ENCODE assay signal across 27 cellular contexts in genomic region chr2:160615706-160616105, GRCh38.
"Had no signal": no experiment of that assay in that cellular context is flagged by ENCODE, and none has a peak within 500 bp of the region (broad histone marks: within the 10 kb centered on the region; RNA-seq: fewer than 3 reads in every experiment).

No MANE protein-coding gene starts in this region.

- H2AFZ ChIP-seq: neural progenitor cell had no signal

- H3K36me3 Mint-ChIP-seq: naive B cell, type B pancreatic cell had no signal

- H3K4me3 ChIP-seq: left ventricle myocardium inferior, lung, neural progenitor cell, ovary, prostate gland, tibial nerve, uterus had no signal

- H3K4me1 ChIP-seq: neural progenitor cell, prostate gland, tibial nerve, uterus had no signal

- DNase-seq: islet precursor cell; left ventricle myocardium inferior; mesendoderm; naive B cell; natural killer cell; nephron progenitor cell; ovary; retina; right cardiac atrium; small intestine; stimulated activated CD4-positive, alpha-beta T cell treated with anti-CD3 and anti-CD28 coated beads, Interleukin-1b, Interleukin-23, amount 100 ng/mL, for 48 hours; stimulated activated CD4-positive, alpha-beta T cell treated with anti-CD3 and anti-CD28 coated beads, Interleukin-2, amount 100 ng/mL, for 48 hours; stimulated activated CD4-positive, alpha-beta T cell treated with anti-CD3 and anti-CD28 coated beads, Interleukin-4, amount 100 ng/mL, for 4 hours; stimulated activated CD8-positive, alpha-beta memory T cell treated with anti-CD3 and anti-CD28 coated beads, Interleukin-4, amount 100 ng/mL, for 48 hours; stimulated activated naive CD4-positive, alpha-beta T cell treated with Interleukin-2 at 50 U/mL for 16 hours; stimulated activated naive CD8-positive, alpha-beta T cell treated with anti-CD3 and anti-CD28 coated beads, Interleukin-15, amount 100 ng/mL, for 72 hours; substantia nigra; uterus had no signal

- ATAC-seq: natural killer cell; right cardiac atrium; sciatic nerve; stimulated activated memory B cell treated with anti-CD40 and anti-IgM and Interleukin-4, amounts not matched to agents 10 μg/mL and 1 μg/mL and 100 μg/mL, for 72 hours; stimulated activated naive CD8-positive, alpha-beta T cell treated with anti-CD3 and anti-CD28 coated beads, Interleukin-15, amount 100 ng/mL, for 72 hours had no signal

- H3K27me3 ChIP-seq: neural progenitor cell, neutrophil, ovary, tibial nerve, uterus had no signal

- H3K4me3 Mint-ChIP-seq: mesothelial cell of epicardium; naive B cell; natural killer cell; nephron progenitor cell; neural progenitor cell; stimulated activated memory B cell treated with anti-CD40 and anti-IgM and Interleukin-4, amounts not matched to agents 10 μg/mL and 1 μg/mL and 100 μg/mL, for 72 hours; stimulated activated naive CD8-positive, alpha-beta T cell treated with anti-CD3 and anti-CD28 coated beads, Interleukin-15, amount 100 ng/mL, for 72 hours; type B pancreatic cell had no signal

- H3K27ac ChIP-seq: left ventricle myocardium inferior, neural progenitor cell, neutrophil, ovary, prostate gland, tibial nerve, uterus had no signal

- H3K4me2 ChIP-seq: neural progenitor cell had no signal

- H3K4me1 Mint-ChIP-seq: mesothelial cell of epicardium; naive B cell; natural killer cell; nephron progenitor cell; neural progenitor cell; stimulated activated memory B cell treated with anti-CD40 and anti-IgM and Interleukin-4, amounts not matched to agents 10 μg/mL and 1 μg/mL and 100 μg/mL, for 72 hours had no signal

- H3K9me3 ChIP-seq: neutrophil, ovary, prostate gland, uterus had no signal

- H3K9ac ChIP-seq: neural progenitor cell had no signal

- H3K27me3 Mint-ChIP-seq: stimulated activated naive CD8-positive, alpha-beta T cell treated with anti-CD3 and anti-CD28 coated beads, Interleukin-15, amount 100 ng/mL, for 72 hours; type B pancreatic cell had no signal

- H3K9me3 Mint-ChIP-seq: natural killer cell had no signal

- H3K27ac Mint-ChIP-seq: mesothelial cell of epicardium; naive B cell; natural killer cell; nephron progenitor cell; neural progenitor cell; stimulated activated memory B cell treated with anti-CD40 and anti-IgM and Interleukin-4, amounts not matched to agents 10 μg/mL and 1 μg/mL and 100 μg/mL, for 72 hours; stimulated activated naive CD8-positive, alpha-beta T cell treated with anti-CD3 and anti-CD28 coated beads, Interleukin-15, amount 100 ng/mL, for 72 hours; type B pancreatic cell had no signal

- H3K36me3 ChIP-seq: left ventricle myocardium inferior, neural progenitor cell, neutrophil, ovary, prostate gland, tibial nerve, uterus had no signal
